8 cellular contexts compared by ENCODE assay signal in the genomic region with DNA sequence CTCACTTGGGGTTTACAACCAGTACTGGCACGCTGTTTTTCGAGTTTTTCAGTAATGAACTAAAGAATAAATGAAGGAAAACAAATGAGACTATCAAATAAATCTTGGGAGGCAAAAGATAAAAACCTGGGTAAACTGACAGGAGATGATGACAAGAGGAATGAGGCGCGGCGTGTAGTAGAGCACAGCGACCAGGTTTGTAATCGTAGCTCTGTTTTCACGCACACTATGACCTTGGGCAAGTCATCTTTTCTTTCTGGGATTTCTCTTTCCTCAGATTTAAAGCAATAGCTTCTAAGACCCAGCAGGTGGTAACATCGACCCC. TPM values are rescaled to one million over a fixed set of nuclear protein-coding genes. Genes with fewer than 3 reads are reported as not detected.
DNase-seq lines count a peak whose midpoint lies in the region; ATAC-seq, FAIRE-seq and TF ChIP-seq lines count a peak whose summit lies in the region.

No MANE protein-coding gene starts in this region.

- TF ChIP-seq POLR2A in stomach (IDR thresholded peaks at IDR 0.05), result no peak

- peak overlapping the region; percentile 84 for H2AFZ ChIP-seq in SK-N-SH (ENCODE audit: low read depth)

- H3K27me3 Mint-ChIP-seq in activated naive CD8-positive, alpha-beta T cell treated with anti-CD3 and anti-CD28 coated beads, Interleukin-2, amount 10 ng/mL, durations not matched to agents 7 days and 5 days, result no peaks in the 10 kb centered on the region

- H3K9ac ChIP-seq in SK-N-SH, result peak overlapping the region; percentile 83
- H3K9ac ChIP-seq in kidney (ENCODE audit: low read length in 2 of 2), result peak overlapping the region; percentile 8 to 98

- H3K36me3 Mint-ChIP-seq in activated naive CD8-positive, alpha-beta T cell treated with anti-CD3 and anti-CD28 coated beads, Interleukin-2, amount 10 ng/mL, durations not matched to agents 7 days and 5 days, result peaks cover 5% of the 10 kb centered on the region

- intact Hi-C loops in kidney (cut with DNase I), result no loop called here
- intact Hi-C loops in stomach (cut with DNase I; ENCODE audit: low total_unique reads), result no loop called here

- CTCF ChIA-PET in SK-N-SH (lab: Yijun Ruan, JAX), result no interaction called here

- peaks cover 26% of the 10 kb centered on the region for H3K4me1 Mint-ChIP-seq in activated naive CD8-positive, alpha-beta T cell treated with anti-CD3 and anti-CD28 coated beads, Interleukin-2, amount 10 ng/mL, durations not matched to agents 7 days and 5 days

- peak overlapping the region; percentile 93 for H3K27ac Mint-ChIP-seq in activated naive CD8-positive, alpha-beta T cell treated with anti-CD3 and anti-CD28 coated beads, Interleukin-2, amount 10 ng/mL, durations not matched to agents 7 days and 5 days

- no peak for TF ChIP-seq CTCF in SK-N-SH (IDR thresholded peaks at IDR 0.05)
- no peak for TF ChIP-seq CTCF in kidney (IDR thresholded peaks at IDR 0.05; ENCODE audit: borderline replicate concordance, extremely low read depth, insufficient read depth)
- no peak for TF ChIP-seq CTCF in stomach (IDR thresholded peaks at IDR 0.05)

- no peaks in the 10 kb centered on the region for H3K27me3 ChIP-seq in SK-N-SH (ENCODE audit: insufficient read depth)
- H3K27me3 ChIP-seq in stomach, result no peaks in the 10 kb centered on the region

- H3K4me1 ChIP-seq in SK-N-SH (ENCODE audit: control insufficient read depth in 1 of 2, insufficient read depth in 2 of 2, low read depth in 1 of 2, low read length in 1 of 2), result peaks cover 0 to 5% of the 10 kb centered on the region in 2 experiments; a peak in 1 of 4 replicates
- peaks cover 4 to 17% of the 10 kb centered on the region in 2 donors for H3K4me1 ChIP-seq in kidney (ENCODE audit: control insufficient read depth in 1 of 2, insufficient read depth in 1 of 2, low read depth in 1 of 2, low read length in 2 of 2)
- peaks cover 4 to 13% (median 9%) of the 10 kb centered on the region in 4 donors for H3K4me1 ChIP-seq in stomach

- no peak for TF ChIP-seq RAD21 in SK-N-SH (IDR thresholded peaks at IDR 0.05; ENCODE audit: low read length)

- peaks cover 4% of the 10 kb centered on the region for H3F3A ChIP-seq in SK-N-SH (replicated peaks; ENCODE audit: insufficient read depth)

- ATAC-seq in SK-N-SH treated with all-trans-retinoic acid at 6 μM for 48 hours, result no peak
- ATAC-seq in activated naive CD8-positive, alpha-beta T cell treated with anti-CD3 and anti-CD28 coated beads, Interleukin-2, amount 10 ng/mL, durations not matched to agents 7 days and 5 days (ENCODE audit: low read depth), result no peak

- H3K9me3 Mint-ChIP-seq in activated naive CD8-positive, alpha-beta T cell treated with anti-CD3 and anti-CD28 coated beads, Interleukin-2, amount 10 ng/mL, durations not matched to agents 7 days and 5 days, result no peaks in the 10 kb centered on the region

- 0% methylated on average over 9 of the region's 9 CpGs for WGBS in SK-N-SH (ENCODE audit: low lambda C conversion rate)
- 0 to 1% (median 1%) methylated on average over 9 of the region's 9 CpGs for WGBS in stomach, 5 donors

- TF ChIP-seq EP300 in SK-N-SH (IDR thresholded peaks at IDR 0.05; ENCODE audit: borderline replicate concordance in 1 of 2, low read depth in 1 of 2, low read length in 1 of 2) (no peak), stomach (IDR thresholded peaks at IDR 0.05) (no peak)

- H3K4me3 ChIP-seq in SK-N-SH (ENCODE audit: low read depth in 2 of 2, low read length in 1 of 2), result peak overlapping the region; percentile 70 to 95
- H3K4me3 ChIP-seq in kidney (ENCODE audit: low read length in 2 of 2), result peak overlapping the region; percentile 75 to 99
- peak overlapping the region; percentile 68 to 75 (median 72) for H3K4me3 ChIP-seq in stomach

- H3K36me3 ChIP-seq in SK-N-SH (replicated peaks in 1 of 2; ENCODE audit: control insufficient read depth in 1 of 2, insufficient read depth in 2 of 2, low read length in 1 of 2), result peaks cover 6 to 13% of the 10 kb centered on the region in 2 experiments
- H3K36me3 ChIP-seq in kidney (ENCODE audit: control insufficient read depth in 1 of 2, insufficient read depth in 2 of 2, low read length in 2 of 2), result peaks cover 0 to 7% of the 10 kb centered on the region in 2 donors
- peaks cover 0 to 16% (median 12%) of the 10 kb centered on the region in 4 donors for H3K36me3 ChIP-seq in stomach

- H3K4me3 Mint-ChIP-seq in activated naive CD8-positive, alpha-beta T cell treated with anti-CD3 and anti-CD28 coated beads, Interleukin-2, amount 10 ng/mL, durations not matched to agents 7 days and 5 days, result peak overlapping the region; percentile 95

- H3K9me2 ChIP-seq in SK-N-SH, result no peaks in the 10 kb centered on the region

- FAIRE-seq in kidney (lab: Jason Lieb, UNC), result no peak

- no peaks in the 10 kb centered on the region for H3K9me3 ChIP-seq in SK-N-SH
- H3K9me3 ChIP-seq in kidney (ENCODE audit: control insufficient read depth in 1 of 2, low read length in 2 of 2), result no peaks in the 10 kb centered on the region
- no peaks in the 10 kb centered on the region for H3K9me3 ChIP-seq in stomach

- no peaks in the 10 kb centered on the region for H4K20me1 ChIP-seq in SK-N-SH (ENCODE audit: insufficient read depth)

- peak overlapping the region; percentile 73 for H3K4me2 ChIP-seq in SK-N-SH

- peaks cover 25% of the 10 kb centered on the region for H3K79me2 ChIP-seq in SK-N-SH (ENCODE audit: insufficient read depth)

- H3K27ac ChIP-seq in SK-N-SH (ENCODE audit: low read depth in 2 of 2, low read length in 1 of 2) (peak overlapping the region; percentile 76 to 90), kidney (ENCODE audit: low read depth in 2 of 2, low read length in 2 of 2) (peak overlapping the region; percentile 16 to 89), stomach (peak overlapping the region; percentile 80 to 90 (median 87))

- POLR2A ChIA-PET in SK-N-SH (lab: Yijun Ruan, JAX), result no interaction called here
- POLR2A ChIA-PET in activated naive CD8-positive, alpha-beta T cell treated with anti-CD3 and anti-CD28 coated beads, Interleukin-2, amount 10 ng/mL, durations not matched to agents 7 days and 5 days (lab: Charles Lee), result interaction anchor here (0.6 to 1.0 kb wide), 3 partner anchors 43 to 584 kb away, joined by 3 to 6 read pairs (median 4); no protein-coding TSS in a partner anchor

- DNase-seq in SK-N-SH (no peak), kidney (no peak), stomach (no peak), retina (no peak), NCI-H1694 (lab: John Stamatoyannopoulos, UW) (no peak), islet precursor cell (no peak)
- DNase-seq in activated naive CD8-positive, alpha-beta T cell treated with anti-CD3 and anti-CD28 coated beads, Interleukin-2, amount 10 ng/mL, durations not matched to agents 7 days and 5 days, result no peak

TF ChIP-seq in SK-N-SH, 30 proteins besides CTCF, POLR2A, EP300 and RAD21:
- TF ChIP-seq RXRA (IDR thresholded peaks at IDR 0.05; ENCODE audit: borderline replicate concordance, low read depth) (no peak), EZH2phosphoT487 (IDR thresholded peaks at IDR 0.05; ENCODE audit: borderline replicate concordance, low read depth) (no peak), FOSL2 (IDR thresholded peaks at IDR 0.05; ENCODE audit: borderline replicate concordance, low read depth) (no peak), POLR2AphosphoS5 (IDR thresholded peaks at IDR 0.05; ENCODE audit: low read depth, low read length) (no peak), MXI1 (IDR thresholded peaks at IDR 0.05; ENCODE audit: low read depth, low read length) (no peak), TCF12 (IDR thresholded peaks at IDR 0.05) (no peak), NRF1 (IDR thresholded peaks at IDR 0.05; ENCODE audit: low read depth, low read length) (no peak)
TF ChIP-seq in SK-N-SH: peak in this region for 0.

TF ChIP-seq in SK-N-SH treated with all-trans-retinoic acid at 6 μM for 48 hours, 23 proteins besides CTCF, POLR2A, EP300 and RAD21 (continues in another document):
- TF ChIP-seq ISL1 (CRISPR knock-in tag; IDR thresholded peaks at IDR 0.05) (no peak), ZNF565 (CRISPR knock-in tag; conservative IDR thresholded peaks at IDR 0.05; ENCODE audit: low read depth) (no peak), PPARA (CRISPR knock-in tag; IDR thresholded peaks at IDR 0.05; ENCODE audit: borderline replicate concordance) (no peak), ESRRG (CRISPR knock-in tag; IDR thresholded peaks at IDR 0.05) (no peak), ZNF8 (CRISPR knock-in tag; IDR thresholded peaks at IDR 0.05) (no peak), ARNTL (CRISPR knock-in tag; IDR thresholded peaks at IDR 0.05; ENCODE audit: borderline replicate concordance, low read depth) (no peak), TOX (CRISPR knock-in tag; IDR thresholded peaks at IDR 0.05; ENCODE audit: borderline replicate concordance) (no peak)
- TF ChIP-seq, protein P1, sequence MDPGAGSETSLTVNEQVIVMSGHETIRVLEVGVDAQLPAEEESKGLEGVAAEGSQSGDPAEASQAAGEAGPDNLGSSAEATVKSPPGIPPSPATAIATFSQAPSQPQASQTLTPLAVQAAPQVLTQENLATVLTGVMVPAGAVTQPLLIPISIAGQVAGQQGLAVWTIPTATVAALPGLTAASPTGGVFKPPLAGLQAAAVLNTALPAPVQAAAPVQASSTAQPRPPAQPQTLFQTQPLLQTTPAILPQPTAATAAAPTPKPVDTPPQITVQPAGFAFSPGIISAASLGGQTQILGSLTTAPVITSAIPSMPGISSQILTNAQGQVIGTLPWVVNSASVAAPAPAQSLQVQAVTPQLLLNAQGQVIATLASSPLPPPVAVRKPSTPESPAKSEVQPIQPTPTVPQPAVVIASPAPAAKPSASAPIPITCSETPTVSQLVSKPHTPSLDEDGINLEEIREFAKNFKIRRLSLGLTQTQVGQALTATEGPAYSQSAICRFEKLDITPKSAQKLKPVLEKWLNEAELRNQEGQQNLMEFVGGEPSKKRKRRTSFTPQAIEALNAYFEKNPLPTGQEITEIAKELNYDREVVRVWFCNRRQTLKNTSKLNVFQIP (CRISPR knock-in tag; IDR thresholded peaks at IDR 0.05; ENCODE audit: borderline replicate concordance, low read depth), result no peak

RNA-seq across cellular contexts. Expression of a gene that starts 0.4 kb away (rescaled TPM):
- 13.3 and 16.1 TPM in 2 replicates for polyA plus RNA-seq in SK-N-SH (2012; rRNA removed)
- 18.2 and 23.3 TPM in 2 replicates for polyA plus RNA-seq in SK-N-SH (2012; cell fraction: cytosol; rRNA removed)
- 10.5 and 16.4 TPM in 2 replicates for polyA plus RNA-seq in SK-N-SH (2012; cell fraction: nucleus; rRNA removed)
- 10 to 100 TPM; 35.7 to 36.9 TPM for total RNA-seq in activated naive CD8-positive, alpha-beta T cell treated with anti-CD3 and anti-CD28 coated beads, Interleukin-2, amount 10 ng/mL, durations not matched to agents 7 days and 5 days
- 24.3 TPM for total RNA-seq in kidney
- 47.3 TPM for polyA plus RNA-seq in kidney (ENCODE audit: insufficient read depth, low read depth, low replicate concordance)
- total RNA-seq in stomach, result 10 to 100 TPM in 3 of 5 donors, 1 to 10 TPM in 2; 6.2 to 43.8 (median 26.8) TPM
- polyA plus RNA-seq in stomach, result 10 to 100 TPM; 20.5 to 31.6 (median 22.9) TPM

RNA-seq across cellular contexts. Expression of a gene that starts 18.8 kb away (rescaled TPM):
- polyA plus RNA-seq in SK-N-SH (2012; rRNA removed), result 15.2 TPM in 2 replicates
- 13.7 and 16.3 TPM in 2 replicates for polyA plus RNA-seq in SK-N-SH (2012; cell fraction: cytosol; rRNA removed)
- polyA plus RNA-seq in SK-N-SH (2012; cell fraction: nucleus; rRNA removed), result 8.1 and 8.7 TPM in 2 replicates
- 10 to 100 TPM; 12.3 to 12.5 TPM for total RNA-seq in activated naive CD8-positive, alpha-beta T cell treated with anti-CD3 and anti-CD28 coated beads, Interleukin-2, amount 10 ng/mL, durations not matched to agents 7 days and 5 days
- total RNA-seq in kidney, result 7.7 TPM
- 5.4 TPM for polyA plus RNA-seq in kidney (ENCODE audit: insufficient read depth, low read depth, low replicate concordance)
- total RNA-seq in stomach, result 10 to 100 TPM in 2 of 5 donors, 1 to 10 TPM in 1, under 1 TPM in 1, not detected in 1; 0.58 to 12.6 (median 10.9) TPM
- 1 to 10 TPM; 1.2 to 7.3 (median 5.7) TPM for polyA plus RNA-seq in stomach
